8 cellular contexts compared by ENCODE assay signal in genomic region chr5:75565991-75566709, GRCh38. TPM values are rescaled to one million over a fixed set of nuclear protein-coding genes. Genes with fewer than 3 reads are reported as not detected.
DNase-seq lines count a peak whose midpoint lies in the region; ATAC-seq and TF ChIP-seq lines count a peak whose summit lies in the region.
"Not testable (repeated sequence)": the region's sequence is repeated elsewhere in the genome, so short reads cannot be mapped to it uniquely, and the experiment has no call there.

No MANE protein-coding gene starts in this region.

- peaks cover 17 to 35% (median 35%) of the 10 kb centered on the region in 3 donors for H3K4me1 Mint-ChIP-seq in IgD-negative memory B cell

- peak overlapping the region; percentile 23 for H4K8ac ChIP-seq in mesenchymal stem cell (ENCODE audit: low read length)

- not testable (repeated sequence) for H2BK5ac ChIP-seq in mesenchymal stem cell (ENCODE audit: low read depth, low read length, poor library complexity, severe bottlenecking)

- WGBS in esophagus squamous epithelium, 2 donors = 63 to 70% methylated on average over 2 to 12 of the region's 15 CpGs
- WGBS in mesenchymal stem cell = 77% methylated on average over 15 of the region's 15 CpGs

- H2BK120ac ChIP-seq in mesenchymal stem cell (ENCODE audit: low read depth, low read length) = not testable (repeated sequence)

- H3K27me3 Mint-ChIP-seq in IgD-negative memory B cell = not testable (repeated sequence)

- not testable (repeated sequence) for H3K9me3 ChIP-seq in adipocyte (ENCODE audit: control insufficient read depth, low read length); esophagus squamous epithelium; mesenchymal stem cell (ENCODE audit: control insufficient read depth, low read length)

- not testable (repeated sequence) for H3K23ac ChIP-seq in mesenchymal stem cell (ENCODE audit: low read length in 2 of 2)

- TF ChIP-seq CTCF in esophagus squamous epithelium (IDR thresholded peaks at IDR 0.05) = not testable (repeated sequence)

- peak overlapping the region; percentile 67 for H3K4me3 ChIP-seq in adipocyte (ENCODE audit: low read length)
- peak overlapping the region in 1 of 4 donors; percentile 19 for H3K4me3 ChIP-seq in esophagus squamous epithelium
- peak overlapping the region in 1 of 2 experiments; percentile 62 for H3K4me3 ChIP-seq in mesenchymal stem cell (ENCODE audit: insufficient read depth in 1 of 2, low read depth in 1 of 2, low read length in 2 of 2)

- ATAC-seq in GM19324 (IDR thresholded peaks at IDR 0.05; ENCODE audit: low FRiP score, unreplicated experiment) = peak; percentile 19

- H2BK12ac ChIP-seq in mesenchymal stem cell (ENCODE audit: low read length in 2 of 2) = peak overlapping the region in 1 of 2 experiments; percentile 80

- peak overlapping the region in 1 of 2 experiments; percentile 82 for H3K18ac ChIP-seq in mesenchymal stem cell (ENCODE audit: low read depth in 1 of 2, low read length in 2 of 2)

- peak; percentile 95 for DNase-seq in A172 (ENCODE audit: low spot score)
- peak; percentile 51 for DNase-seq in T1000 (lab: John Stamatoyannopoulos, UW)
- not testable (repeated sequence) for DNase-seq in adipocyte (ENCODE audit: low read depth); esophagus squamous epithelium (lab: John Stamatoyannopoulos, UW)
- peak; percentile 75 for DNase-seq in mesenchymal stem cell
- DNase-seq in stimulated activated CD4-positive, alpha-beta T cell treated with anti-CD3 and anti-CD28 coated beads, Interleukin-12 subunit alpha, Interleukin-12 subunit beta, amount 100 ng/mL, for 48 hours (ENCODE audit: low read depth in 2 of 3, low spot score in 1 of 3) = peak in 2 of 3 donors; percentile 4 to 15

- H2AFZ ChIP-seq in mesenchymal stem cell (ENCODE audit: low read depth, low read length) = not testable (repeated sequence)

- H3K9ac ChIP-seq in adipocyte (ENCODE audit: low read length) = not testable (repeated sequence)
- H3K9ac ChIP-seq in mesenchymal stem cell (ENCODE audit: low read length) = peak overlapping the region; percentile 53

- peak overlapping the region; percentile 1 to 84 (median 12) for H3K27ac Mint-ChIP-seq in IgD-negative memory B cell

- H3K4me3 Mint-ChIP-seq in IgD-negative memory B cell = peak overlapping the region; percentile 18 to 89 (median 70)

- not testable (repeated sequence) for H3K27me3 ChIP-seq in adipocyte (replicated peaks; ENCODE audit: control insufficient read depth, insufficient read depth, low read length); esophagus squamous epithelium; mesenchymal stem cell (ENCODE audit: control insufficient read depth in 1 of 2, insufficient read depth in 1 of 2, low read length in 2 of 2)

- not testable (repeated sequence) for H2BK15ac ChIP-seq in mesenchymal stem cell (ENCODE audit: low read depth, poor library complexity, severe bottlenecking)

- H3K36me3 ChIP-seq in adipocyte (ENCODE audit: control insufficient read depth, insufficient read depth, low read length, severe bottlenecking) (peaks cover 34% of the 10 kb centered on the region), esophagus squamous epithelium (peaks cover 0 to 11% (median 0%) of the 10 kb centered on the region in 3 donors), mesenchymal stem cell (ENCODE audit: control insufficient read depth in 1 of 2, insufficient read depth in 2 of 2, low read depth in 1 of 2, low read length in 2 of 2) (peaks cover 3 to 12% of the 10 kb centered on the region in 2 experiments)

- H3K4ac ChIP-seq in mesenchymal stem cell (ENCODE audit: low read depth in 1 of 2, low read length in 2 of 2) = peak overlapping the region in 1 of 2 experiments; percentile 78

- H3K36me3 Mint-ChIP-seq in IgD-negative memory B cell = peaks cover 20% of the 10 kb centered on the region

- TF ChIP-seq POLR2A in esophagus squamous epithelium (IDR thresholded peaks at IDR 0.05) = not testable (repeated sequence)

- peaks cover 2 to 18% (median 9%) of the 10 kb centered on the region in 3 donors for H3K9me3 Mint-ChIP-seq in IgD-negative memory B cell

- not testable (repeated sequence) for H4K91ac ChIP-seq in mesenchymal stem cell (ENCODE audit: low read length)

- H2AK5ac ChIP-seq in mesenchymal stem cell (ENCODE audit: low read length, severe bottlenecking) = not testable (repeated sequence)

- H3K4me2 ChIP-seq in mesenchymal stem cell (ENCODE audit: low read length, poor library complexity, severe bottlenecking) = peak overlapping the region; percentile 65

- not testable (repeated sequence) for H3K79me1 ChIP-seq in mesenchymal stem cell (replicated peaks; ENCODE audit: low read length, poor library complexity, severe bottlenecking)

- H3K4me1 ChIP-seq in adipocyte (ENCODE audit: control insufficient read depth, insufficient read depth, low read length) (peaks cover 24% of the 10 kb centered on the region), esophagus squamous epithelium (peaks cover 16 to 34% (median 21%) of the 10 kb centered on the region in 3 donors), mesenchymal stem cell (ENCODE audit: control insufficient read depth, insufficient read depth, low read depth, low read length) (peaks cover 11% of the 10 kb centered on the region)

- H3K14ac ChIP-seq in mesenchymal stem cell (ENCODE audit: low read length in 2 of 2) = peak overlapping the region in 1 of 2 experiments; percentile 75

- intact Hi-C loops in esophagus squamous epithelium (cut with DNase I) = not testable (repeated sequence)

- peak overlapping the region; percentile 20 to 80 (median 46) for H3K27ac ChIP-seq in esophagus squamous epithelium
- peak overlapping the region; percentile 90 for H3K27ac ChIP-seq in mesenchymal stem cell (ENCODE audit: low read length, poor library complexity, severe bottlenecking)

RNA-seq across cellular contexts. Expression of gene ANKDD1B, which starts 45.1 kb away (rescaled TPM):
- total RNA-seq in A172 (2014; rRNA removed; shearing (Covaris generic)) = not detected in 2 replicates
- polyA plus RNA-seq in IgD-negative memory B cell = 0.15 TPM
- total RNA-seq in esophagus squamous epithelium = under 1 TPM in 2 of 4 donors, not detected in 2; 0.19 to 0.95 TPM
- polyA plus RNA-seq in mesenchymal stem cell (2013, experiment 1 of 2) = 0.07 TPM
- polyA plus RNA-seq in mesenchymal stem cell (2013, experiment 2 of 2) = 0.08 TPM

RNA-seq across cellular contexts. Expression of gene POLK, which starts 54.5 kb away (rescaled TPM):
- 36.1 and 36.7 TPM in 2 replicates for total RNA-seq in A172 (2014; rRNA removed; shearing (Covaris generic))
- polyA plus RNA-seq in IgD-negative memory B cell = 29.9 TPM
- total RNA-seq in esophagus squamous epithelium = 10 to 100 TPM in 3 of 4 donors, 1 to 10 TPM in 1; 8.6 to 27.5 (median 14.1) TPM
- 13.8 TPM for polyA plus RNA-seq in mesenchymal stem cell (2013, experiment 1 of 2)
- 13.5 TPM for polyA plus RNA-seq in mesenchymal stem cell (2013, experiment 2 of 2)

RNA-seq across cellular contexts. Expression of gene CERT1, which starts 54.7 kb away (rescaled TPM):
- total RNA-seq in A172 (2014; rRNA removed; shearing (Covaris generic)) = 16.2 and 17.6 TPM in 2 replicates
- polyA plus RNA-seq in IgD-negative memory B cell = 17.7 TPM
- total RNA-seq in esophagus squamous epithelium = 10 to 100 TPM; 19.8 to 29.9 (median 24.4) TPM
- 33.2 TPM for polyA plus RNA-seq in mesenchymal stem cell (2013, experiment 1 of 2)
- polyA plus RNA-seq in mesenchymal stem cell (2013, experiment 2 of 2) = 34.9 TPM
